Comparison of ENCODE assay signal across 30 cellular contexts in the genomic region with DNA sequence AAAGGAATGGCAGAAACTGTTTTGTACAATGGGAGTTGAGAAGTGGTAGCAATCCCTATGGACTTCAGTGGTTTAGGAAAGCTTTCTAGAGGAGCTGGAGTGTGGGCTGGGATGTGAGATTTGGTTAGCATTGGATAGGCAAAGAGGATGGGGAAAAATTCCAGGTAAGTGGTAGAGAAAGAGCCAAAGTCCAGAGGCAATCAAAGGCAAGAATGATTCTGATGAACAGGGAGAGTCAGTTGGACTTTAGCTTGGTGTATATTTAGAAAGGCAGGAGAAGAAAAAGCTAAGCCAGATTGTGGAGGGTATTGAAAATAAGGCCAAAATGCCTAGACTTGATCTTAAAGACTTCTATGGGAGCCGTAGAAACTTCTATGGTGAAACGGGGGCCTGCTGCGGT. TPM values are rescaled to one million over a fixed set of nuclear protein-coding genes. Genes with fewer than 3 reads are reported as not detected.
DNase-seq lines count a peak whose midpoint lies in the region; ATAC-seq, FAIRE-seq and TF ChIP-seq lines count a peak whose summit lies in the region.
"Had no signal": no experiment of that assay in that cellular context is flagged by ENCODE, and none has a peak within 500 bp of the region (broad histone marks: within the 10 kb centered on the region; RNA-seq: fewer than 3 reads in every experiment).

No MANE protein-coding gene starts in this region.

- H3K36me3 Mint-ChIP-seq in astrocyte (ENCODE audit: low read depth, unreplicated experiment) (no peaks in the 10 kb centered on the region), T-cell (no peaks in the 10 kb centered on the region)
- H3K36me3 Mint-ChIP-seq: CD4-positive, alpha-beta memory T cell; CD4-positive, CD25-positive, alpha-beta regulatory T cell; CD8-positive, alpha-beta memory T cell had no signal

- H3K4me3 ChIP-seq in A549 (no peak overlapping the region), astrocyte (ENCODE audit: insufficient read depth, low read depth, low read length) (no peak overlapping the region), small intestine (ENCODE audit: low read depth in 1 of 2, low read length in 2 of 2) (no peak overlapping the region)
- H3K4me3 ChIP-seq: BLaER1, GM12878 had no signal

- CTCF ChIA-PET in A549 (lab: Yijun Ruan, JAX) = no interaction called here
- CTCF ChIA-PET in RWPE1 (lab: Yijun Ruan, JAX) = no interaction called here
- CTCF ChIA-PET in T-cell (lab: Charles Lee) = no interaction called here

- no peak for TF ChIP-seq POLR2A in A549 (IDR thresholded peaks at IDR 0.05; ENCODE audit: low read length)

- 0% methylated on average over 3 of the region's 3 CpGs for WGBS in A549 (ENCODE audit: missing lambda C conversion rate)
- whole genome bisulfite sequencing in small intestine, 3 donors = 83 to 94% (median 93%) methylated on average over 3 of the region's 3 CpGs

- intact Hi-C loops in left colon (cut with DNase I, micrococcal nuclease) = no loop called here

- TF ChIP-seq RAD21 in A549 (conservative IDR thresholded peaks at IDR 0.05 in 1 of 2, IDR thresholded peaks at IDR 0.05 in 1 of 2) = no peak

- H3K27ac ChIP-seq in A549 (no peak overlapping the region), astrocyte (ENCODE audit: low read depth, low read length) (no peak overlapping the region), small intestine (ENCODE audit: low read depth in 1 of 2, low read length in 1 of 2) (no peak overlapping the region), RWPE1 (no peak overlapping the region)
- H3K27ac ChIP-seq: 22Rv1, BLaER1 had no signal

- FAIRE-seq in A549 (lab: Jason Lieb, UNC) = peak; percentile 28
- FAIRE-seq in astrocyte (lab: Jason Lieb, UNC) = peak; percentile 56
- FAIRE-seq in small intestine (lab: Jason Lieb, UNC) = no peak
- FAIRE-seq: GM12878 had no signal

- H3K27ac Mint-ChIP-seq in astrocyte (ENCODE audit: unreplicated experiment) = no peak overlapping the region
- H3K27ac Mint-ChIP-seq in T-cell = no peak overlapping the region
- H3K27ac Mint-ChIP-seq: CD14-positive monocyte; CD4-positive, alpha-beta memory T cell; CD4-positive, CD25-positive, alpha-beta regulatory T cell; CD8-positive, alpha-beta memory T cell had no signal

- H3K9me3 Mint-ChIP-seq in astrocyte (ENCODE audit: unreplicated experiment) (peaks cover 3% of the 10 kb centered on the region), T-cell (no peaks in the 10 kb centered on the region)
- H3K9me3 Mint-ChIP-seq: CD4-positive, CD25-positive, alpha-beta regulatory T cell; CD8-positive, alpha-beta memory T cell had no signal

- no peaks in the 10 kb centered on the region for H3K36me3 ChIP-seq in astrocyte (ENCODE audit: insufficient read depth, low read length)
- no peaks in the 10 kb centered on the region for H3K36me3 ChIP-seq in small intestine (ENCODE audit: control insufficient read depth in 2 of 2, insufficient read depth in 2 of 2, low read length in 2 of 2)
- H3K36me3 ChIP-seq: BE2C, BLaER1 had no signal

- no peaks in the 10 kb centered on the region for H3K27me3 Mint-ChIP-seq in astrocyte (ENCODE audit: low read depth, unreplicated experiment)
- no peaks in the 10 kb centered on the region for H3K27me3 Mint-ChIP-seq in T-cell
- H3K27me3 Mint-ChIP-seq: CD4-positive, alpha-beta memory T cell; CD4-positive, CD25-positive, alpha-beta regulatory T cell had no signal

- H3K27me3 ChIP-seq in astrocyte (ENCODE audit: insufficient read depth, low read length) (no peaks in the 10 kb centered on the region), small intestine (ENCODE audit: control insufficient read depth in 2 of 2, insufficient read depth in 2 of 2, low read length in 2 of 2) (no peaks in the 10 kb centered on the region)
- H3K27me3 ChIP-seq: BE2C, BLaER1 had no signal

- no peaks in the 10 kb centered on the region for H3K79me2 ChIP-seq in astrocyte (ENCODE audit: insufficient read depth, low read length)

- DNase-seq in A549 (ENCODE audit: low read depth in 1 of 2, low spot score in 1 of 2) (no peak), astrocyte (ENCODE audit: low read depth) (no peak), left colon (no peak), small intestine (peak; percentile 21), RWPE1 (ENCODE audit: low spot score) (no peak), T-cell (no peak)
- DNase-seq: ACHN; BE2C; C1 segment of cervical spinal cord; CD4-positive, alpha-beta memory T cell; CD4-positive, CD25-positive, alpha-beta regulatory T cell; CD8-positive, alpha-beta memory T cell; COR-L47; DMS 273 treated with DMSO at 0.1 percent for 48 hours; DMS153; DMS53; DMS79; DND-41; EL; GDM1 had no signal

- TF ChIP-seq CTCF in A549 (IDR thresholded peaks at IDR 0.05) = no peak
- no peak for TF ChIP-seq CTCF in astrocyte (IDR thresholded peaks at IDR 0.05; ENCODE audit: insufficient read depth, low read depth, low read length)
- TF ChIP-seq CTCF in RWPE1 (conservative IDR thresholded peaks at IDR 0.05; ENCODE audit: low read depth) = no peak

- H3K4me2 ChIP-seq in A549 (no peak overlapping the region), astrocyte (ENCODE audit: low read length) (no peak overlapping the region)
- H3K4me2 ChIP-seq: BLaER1 had no signal

- H2AFZ ChIP-seq in astrocyte (ENCODE audit: low read depth, low read length) = no peak overlapping the region

- POLR2A ChIA-PET in A549 (lab: Yijun Ruan, JAX) (no interaction called here), RWPE1 (lab: Yijun Ruan, JAX; ENCODE audit: low non-redundant PET) (no interaction called here), T-cell (lab: Charles Lee) (interaction anchor here in 1 of 2 donors (0.6 kb wide), 1 partner anchor 77 kb away, joined by 3 read pairs; no protein-coding TSS in a partner anchor)

- H3K9me3 ChIP-seq in A549 = no peaks in the 10 kb centered on the region
- no peaks in the 10 kb centered on the region for H3K9me3 ChIP-seq in astrocyte (ENCODE audit: insufficient read depth, low read depth, low read length)
- H3K9me3 ChIP-seq in small intestine (ENCODE audit: control insufficient read depth, low read depth) = no peaks in the 10 kb centered on the region
- H3K9me3 ChIP-seq: BE2C, BLaER1 had no signal

- H3K4me1 ChIP-seq in A549 = no peaks in the 10 kb centered on the region
- H3K4me1 ChIP-seq in astrocyte (ENCODE audit: insufficient read depth, low read length) = no peaks in the 10 kb centered on the region
- H3K4me1 ChIP-seq in small intestine (ENCODE audit: control insufficient read depth in 2 of 2, insufficient read depth in 1 of 2, low read depth in 1 of 2, low read length in 1 of 2) = peaks cover 0 to 5% of the 10 kb centered on the region in 2 donors
- H3K4me1 ChIP-seq: BE2C had no signal

- H4K20me1 ChIP-seq in astrocyte (ENCODE audit: insufficient read depth, low read length) = no peaks in the 10 kb centered on the region
- H4K20me1 ChIP-seq: BLaER1 had no signal

- TF ChIP-seq EP300 in A549 (IDR thresholded peaks at IDR 0.05) = no peak

- H3K4me3 Mint-ChIP-seq in astrocyte (ENCODE audit: unreplicated experiment) (no peak overlapping the region), T-cell (no peak overlapping the region)
- H3K4me3 Mint-ChIP-seq: CD14-positive monocyte; CD4-positive, alpha-beta memory T cell; CD4-positive, CD25-positive, alpha-beta regulatory T cell; CD8-positive, alpha-beta memory T cell had no signal

- ATAC-seq in A549 (no peak), left colon (peak; percentile 84), HG02571 (IDR thresholded peaks at IDR 0.05; ENCODE audit: unreplicated experiment) (no peak), T-cell (replicated peaks in 1 of 4) (no peak)
- ATAC-seq: GM12878 had no signal

- H3K4me1 Mint-ChIP-seq in astrocyte (ENCODE audit: low read depth, unreplicated experiment) = peaks cover 8% of the 10 kb centered on the region
- peaks cover 22 to 33% (median 29%) of the 10 kb centered on the region in 3 donors for H3K4me1 Mint-ChIP-seq in T-cell

- H3K9ac ChIP-seq in astrocyte (ENCODE audit: low read length) = no peak overlapping the region
- H3K9ac ChIP-seq: BLaER1 had no signal

TF ChIP-seq in A549, 52 proteins besides CTCF, POLR2A, EP300 and RAD21:
- no peak for TF ChIP-seq RNF2 (IDR thresholded peaks at IDR 0.05; ENCODE audit: borderline replicate concordance, low read depth)
- TF ChIP-seq ZC3H11A (IDR thresholded peaks at IDR 0.05) = no peak
- TF ChIP-seq SREBF2 (IDR thresholded peaks at IDR 0.05) = no peak
- TF ChIP-seq E2F6 (IDR thresholded peaks at IDR 0.05; ENCODE audit: borderline replicate concordance, low read depth) = no peak
- TF ChIP-seq HDAC2 (IDR thresholded peaks at IDR 0.05) = no peak
- TF ChIP-seq CHD2 (IDR thresholded peaks at IDR 0.05; ENCODE audit: low read length, partially characterized antibody) = no peak
TF ChIP-seq in A549: peak in this region for 0.

RNA-seq across cellular contexts. Expression of gene VSIG4, which starts 3.7 kb away (rescaled TPM):
- polyA plus RNA-seq in A549 (2011; rRNA removed) (not detected in 2 replicates), A549 (2017; fragmentation: RNase III; extraction: RNeasy Plus Mini Kit Qiagen cat#74134 plus additional on column Dnase treatment) (not detected in 3 replicates), small intestine (10 to 100 TPM in 2 of 3 donors, 1 to 10 TPM in 1; 5.6 to 90.1 (median 19.7) TPM)
- polyA plus RNA-seq in A549 (2012; cell fraction: cytosol; rRNA removed) = not detected in 2 replicates
- not detected in 2 replicates for polyA plus RNA-seq in A549 (2012; cell fraction: nucleus; rRNA removed)
- polyA minus RNA-seq in A549 (2011; rRNA and poly(A)+ RNA removed) = not detected in 2 replicates
- total RNA-seq in astrocyte (not detected in 2 replicates), left colon (10 to 100 TPM; 15.4 to 30.4 TPM), T-cell (under 1 TPM in 4 of 5 donors, not detected in 1; 0.18 to 0.54 (median 0.45) TPM)
- total RNA-seq: A172; A673; CD4-positive, CD25-positive, alpha-beta regulatory T cell; Daoy; G401 had no signal
- polyA plus RNA-seq: AG04450; CD4-positive, alpha-beta memory T cell; CD4-positive, CD25-positive, alpha-beta regulatory T cell had no signal

Comparison
In these comparisons a context has a peak if more than half of its experiments do, and no peak if none do; other contexts are left out.
1. RNA of gene VSIG4, which starts 3.7 kb away (total RNA-seq): 15.4 to 30.4 TPM in left colon; 0.18 to 0.54 TPM in T-cell and not detected in astrocyte; every median in the first group is over 10 times any median in the second.